ENCODE assay signal across 9 cellular contexts in the genomic region with DNA sequence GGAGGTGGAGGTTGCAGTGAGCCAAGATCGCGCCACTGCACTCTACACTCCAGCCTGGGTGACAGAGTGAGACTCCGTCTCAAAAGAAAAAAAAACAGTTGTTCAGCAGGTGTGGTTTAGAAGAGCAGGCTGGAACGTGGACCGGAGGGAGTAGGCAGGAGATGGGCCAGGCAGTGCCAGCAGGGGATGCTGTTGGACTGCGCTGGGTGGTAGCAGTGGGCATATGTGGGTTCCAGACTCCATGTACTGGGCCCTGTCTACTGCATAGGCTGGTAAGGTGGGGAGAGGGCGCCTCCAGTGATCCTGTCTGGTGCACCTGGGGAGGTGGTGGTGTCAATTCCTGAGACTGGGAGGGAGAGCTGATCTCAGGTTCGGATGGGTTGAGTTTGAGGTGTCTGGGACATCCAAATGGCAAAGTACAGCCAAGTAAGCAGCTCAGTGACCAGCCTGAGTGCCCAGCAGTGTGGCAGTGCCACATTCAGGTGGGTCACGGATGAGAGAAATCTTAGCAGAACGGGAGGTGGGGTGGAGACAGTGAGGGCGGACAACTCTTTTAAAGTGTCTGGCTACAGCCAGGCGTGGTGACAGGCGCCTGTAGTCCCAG. TPM values are rescaled to one million over a fixed set of nuclear protein-coding genes. Genes with fewer than 3 reads are reported as not detected.
DNase-seq lines count a peak whose midpoint lies in the region; ATAC-seq and TF ChIP-seq lines count a peak whose summit lies in the region.
"Had no signal": no experiment of that assay in that cellular context is flagged by ENCODE, and none has a peak within 500 bp of the region (broad histone marks: within the 10 kb centered on the region; RNA-seq: fewer than 3 reads in every experiment).

No MANE protein-coding gene starts in this region.

- ATAC-seq in sciatic nerve: peak; percentile 50
- ATAC-seq in HG02973 (IDR thresholded peaks at IDR 0.05; ENCODE audit: unreplicated experiment): no peak

- DNase-seq in DMS79 treated with DMSO at 0.1 percent for 48 hours (lab: John Stamatoyannopoulos, UW): peak; percentile 0
- DNase-seq in DMS79 (lab: John Stamatoyannopoulos, UW): no peak
- peak; percentile 8 for DNase-seq in NCI-H69 (lab: John Stamatoyannopoulos, UW)
- DNase-seq in activated T-cell treated with anti-CD3 and anti-CD28 coated beads, Interleukin-2, amount 50 U/mL, for 1 hour: peak; percentile 64
- DNase-seq in foreskin fibroblast: peak in 1 of 2 donors; percentile 61
- no peak for DNase-seq in sciatic nerve (ENCODE audit: low spot score)
- no peak for DNase-seq in mesenteric fat pad (ENCODE audit: low spot score)

- no peak overlapping the region for H3K4me3 ChIP-seq in foreskin fibroblast (ENCODE audit: low read depth in 1 of 2, low read length in 2 of 2)
- H3K4me3 ChIP-seq: BLaER1 had no signal

- peak; percentile 59 for TF ChIP-seq CTCF in foreskin fibroblast (IDR thresholded peaks at IDR 0.05; ENCODE audit: low read depth, low read length)

- intact Hi-C loops in sciatic nerve (cut with DNase I): no loop called here

RNA-seq across cellular contexts. Expression of a gene that starts 25.9 kb away (rescaled TPM):
- total RNA-seq in sciatic nerve: 13.5 TPM
- 18.5 TPM for total RNA-seq in mesenteric fat pad

RNA-seq across cellular contexts. Expression of a gene that starts 35.7 kb away (rescaled TPM):
- 32.1 TPM for total RNA-seq in sciatic nerve
- total RNA-seq in mesenteric fat pad: 49.4 TPM

RNA-seq across cellular contexts. Expression of a gene that starts 39.0 kb away (rescaled TPM):
- total RNA-seq in sciatic nerve: 62.3 TPM
- 141 TPM for total RNA-seq in mesenteric fat pad

RNA-seq across cellular contexts. Expression of a gene that starts 58.9 kb away (rescaled TPM):
- total RNA-seq in sciatic nerve (96.5 TPM), mesenteric fat pad (159 TPM)

Comparison
In these comparisons a context has a peak if more than half of its experiments do, and no peak if none do; other contexts are left out.
1. DNase-seq: peak in DMS79 treated with DMSO at 0.1 percent for 48 hours (single experiment), NCI-H69 (single experiment) and activated T-cell treated with anti-CD3 and anti-CD28 coated beads, Interleukin-2, amount 50 U/mL, for 1 hour (single experiment); none in DMS79 (single experiment), sciatic nerve (single experiment) and mesenteric fat pad (single experiment).